ENCODE assay signal across 10 cellular contexts in the genomic region with DNA sequence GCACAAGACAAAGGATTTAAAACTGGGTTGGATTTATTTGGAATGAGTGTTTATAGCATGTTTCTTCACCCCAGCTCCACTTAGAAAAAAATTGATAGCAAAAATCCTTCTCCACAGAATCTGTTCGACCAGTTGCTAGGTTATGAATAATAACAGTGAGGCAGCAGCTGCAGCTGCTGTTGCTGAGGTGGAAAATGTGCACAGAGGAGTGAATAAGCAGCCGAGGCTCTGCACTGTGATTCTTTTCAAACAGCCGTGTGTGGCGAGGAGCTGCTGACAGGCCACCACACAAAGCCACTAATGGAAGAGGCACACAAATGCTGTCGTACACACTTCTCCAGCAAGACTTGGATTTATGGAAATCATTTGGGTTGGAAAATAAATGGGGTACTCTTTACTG. TPM values are rescaled to one million over a fixed set of nuclear protein-coding genes. Genes with fewer than 3 reads are reported as not detected.
A peak's percentile ranks its signal among the peaks of the same experiment; 100 is the strongest.
DNase-seq lines count a peak whose midpoint lies in the region; ATAC-seq and TF ChIP-seq lines count a peak whose summit lies in the region.
"Had no signal": no experiment of that assay in that cellular context is flagged by ENCODE, and none has a peak within 500 bp of the region (broad histone marks: within the 10 kb centered on the region; RNA-seq: fewer than 3 reads in every experiment).

No MANE protein-coding gene starts in this region.

- peak overlapping the region; percentile 68 to 98 (median 93) for H3K27ac Mint-ChIP-seq in brain

- H3K9me3 ChIP-seq in mesodermal cell (ENCODE audit: control insufficient read depth, low read length): no peaks in the 10 kb centered on the region

- no peaks in the 10 kb centered on the region for H3K4me1 ChIP-seq in mesodermal cell (ENCODE audit: control insufficient read depth, insufficient read depth, low read length, poor library complexity, severe bottlenecking)

- no peak overlapping the region for H3K4me3 ChIP-seq in mesodermal cell (ENCODE audit: extremely low read depth, insufficient read depth, low read length, poor library complexity, severe bottlenecking)

- DNase-seq in AG08396 (ENCODE audit: low spot score): peak; percentile 76
- peak; percentile 37 for DNase-seq in NCI-H1092 treated with DMSO at 0.1 percent for 48 hours (lab: John Stamatoyannopoulos, UW)
- no peak for DNase-seq in stimulated activated CD4-positive, alpha-beta T cell treated with anti-CD3 and anti-CD28 coated beads, Interleukin-4, amount 100 ng/mL, for 1 hour
- no peak for DNase-seq in activated effector memory CD4-positive, alpha-beta T cell treated with Interleukin-2 at 50 U/mL for 16 hours
- no peak for DNase-seq in SKM-1 (lab: John Stamatoyannopoulos, UW; ENCODE audit: unreplicated experiment)
- DNase-seq: DMS79, NCI-H1048 had no signal

- peak overlapping the region; percentile 35 to 76 (median 56) for H3K4me3 Mint-ChIP-seq in brain

- H3K9me3 Mint-ChIP-seq in brain: no peaks in the 10 kb centered on the region

- H3K4me1 Mint-ChIP-seq in brain: peaks cover 38% of the 10 kb centered on the region

- H3K36me3 ChIP-seq in mesodermal cell (ENCODE audit: control insufficient read depth, insufficient read depth, low read length): peaks cover 35% of the 10 kb centered on the region

- peak overlapping the region; percentile 24 for H3K27ac ChIP-seq in mesodermal cell (ENCODE audit: low read depth, low read length, severe bottlenecking)

- peaks cover 5% of the 10 kb centered on the region for H3K36me3 Mint-ChIP-seq in brain

- no peak for ATAC-seq in HG03097 (IDR thresholded peaks at IDR 0.05; ENCODE audit: low FRiP score, unreplicated experiment)

- no peak for TF ChIP-seq CTCF in brain (conservative IDR thresholded peaks at IDR 0.05)

- H3K27me3 Mint-ChIP-seq in brain: no peaks in the 10 kb centered on the region

- WGBS in mesodermal cell (ENCODE audit: insufficient coverage in 2 of 2), 2 experiments: 92 to 98% methylated on average over 4 of the region's 5 CpGs

RNA-seq across cellular contexts. Expression of gene RASL11A, which starts 6.4 kb away (rescaled TPM):
- polyA plus RNA-seq in brain (ENCODE audit: insufficient read depth, low read depth, low replicate concordance): 4.4 TPM
- 0.63 TPM for polyA plus RNA-seq in mesodermal cell (2013, experiment 1 of 2)
- polyA plus RNA-seq in mesodermal cell (2013, experiment 2 of 2): 1.7 TPM

RNA-seq across cellular contexts. Expression of gene RPL21, which starts 12.8 kb away (rescaled TPM):
- 1,323 TPM for polyA plus RNA-seq in brain (ENCODE audit: insufficient read depth, low read depth, low replicate concordance)
- polyA plus RNA-seq in mesodermal cell (2013, experiment 1 of 2): 2,088 TPM
- polyA plus RNA-seq in mesodermal cell (2013, experiment 2 of 2): 2,116 TPM

Comparison
In these comparisons a context has a peak if more than half of its experiments do, and no peak if none do; other contexts are left out.
1. DNase-seq: peak in AG08396 (single experiment) and NCI-H1092 treated with DMSO at 0.1 percent for 48 hours (single experiment); none in stimulated activated CD4-positive, alpha-beta T cell treated with anti-CD3 and anti-CD28 coated beads, Interleukin-4, amount 100 ng/mL, for 1 hour (single experiment), activated effector memory CD4-positive, alpha-beta T cell treated with Interleukin-2 at 50 U/mL for 16 hours (single experiment) and SKM-1 (single experiment).